Comparison of ENCODE assay signal across 1 cellular context in genomic region chr17:56897646-56898424, GRCh38.
TF ChIP-seq lines count a peak whose summit lies in the region.

No MANE protein-coding gene starts in this region.

TF ChIP-seq in K562, 482 proteins besides CTCF, POLR2A, EP300 and RAD21 (continued from another document):
- TF ChIP-seq ZBTB33 (CRISPR knock-in tag; IDR thresholded peaks at IDR 0.05) (peak; percentile 82), FOXA3 (CRISPR knock-in tag; conservative IDR thresholded peaks at IDR 0.05 in 1 of 2, IDR thresholded peaks at IDR 0.05 in 1 of 2) (no peak), MAFG (tag; conservative IDR thresholded peaks at IDR 0.05) (peak; percentile 29; the same call in 1 of the 2 replicates), C11orf30 (IDR thresholded peaks at IDR 0.05; ENCODE audit: low read depth) (peak; percentile 30; the same call in 1 of the 2 replicates)
